ENCODE assay signal across 8 cellular contexts in the genomic region with DNA sequence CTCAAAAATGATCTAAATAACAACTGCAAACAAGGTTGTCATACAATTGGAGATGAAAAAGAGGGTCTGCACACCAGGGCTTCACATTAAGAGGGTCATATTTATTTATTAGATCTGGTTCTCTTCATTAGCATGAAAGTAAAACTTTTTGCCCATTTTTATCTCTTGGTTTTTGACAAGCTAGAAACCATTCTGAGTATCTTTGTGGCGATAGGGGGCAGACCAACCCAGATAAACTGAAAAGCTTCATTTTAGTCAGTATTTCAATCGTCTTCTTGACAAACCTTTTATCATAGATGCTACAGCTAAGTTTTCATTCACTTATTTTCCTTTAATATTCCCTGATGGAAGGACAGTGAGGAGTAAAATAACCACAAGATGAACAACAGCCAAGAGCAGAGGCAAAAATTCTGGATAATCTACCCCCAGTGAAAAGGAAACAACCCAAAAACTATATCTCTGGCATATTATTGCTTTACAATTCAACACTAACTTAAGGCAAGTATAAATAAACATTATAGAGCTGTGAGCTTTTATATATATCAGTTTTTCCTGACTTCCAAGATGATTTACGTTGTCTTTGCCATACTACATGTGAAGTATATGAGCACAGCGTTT. TPM values are rescaled to one million over a fixed set of nuclear protein-coding genes. Genes with fewer than 3 reads are reported as not detected.
DNase-seq lines count a peak whose midpoint lies in the region; ATAC-seq and TF ChIP-seq lines count a peak whose summit lies in the region.

No MANE protein-coding gene starts in this region.

- H3K36me3 ChIP-seq in SK-N-SH (replicated peaks in 1 of 2; ENCODE audit: control insufficient read depth in 1 of 2, insufficient read depth in 2 of 2, low read length in 1 of 2), result no peaks in the 10 kb centered on the region
- no peaks in the 10 kb centered on the region for H3K36me3 ChIP-seq in left lung

- H3K4me3 ChIP-seq in SK-N-SH (ENCODE audit: low read depth in 2 of 2, low read length in 1 of 2) (no peak overlapping the region), left lung (no peak overlapping the region)

- peak; percentile 68 for DNase-seq in activated CD4-positive, alpha-beta T cell treated with anti-CD3 and anti-CD28 coated beads for 36 hours
- DNase-seq in activated CD4-positive, alpha-beta T cell treated with anti-CD3 and anti-CD28 coated beads for 1 hour, result no peak
- DNase-seq in SK-N-SH (no peak), DMS153 treated with DMSO at 0.1 percent for 48 hours (lab: John Stamatoyannopoulos, UW; ENCODE audit: unreplicated experiment) (no peak), left lung (no peak)
- peak in 1 of 2 donors; percentile 37 for DNase-seq in central memory CD8-positive, alpha-beta T cell (ENCODE audit: low spot score in 2 of 2)
- DNase-seq in natural killer cell treated with Interleukin-12 subunit alpha and Interleukin-12 subunit beta and Interleukin-15 and Interleukin-18, amount 100 ng/mL, for 72 hours (ENCODE audit: low spot score), result no peak

- H3K27me3 Mint-ChIP-seq in activated CD4-positive, alpha-beta T cell treated with anti-CD3 and anti-CD28 coated beads for 36 hours, result no peaks in the 10 kb centered on the region
- no peaks in the 10 kb centered on the region for H3K27me3 Mint-ChIP-seq in central memory CD8-positive, alpha-beta T cell
- H3K27me3 Mint-ChIP-seq in natural killer cell treated with Interleukin-12 subunit alpha and Interleukin-12 subunit beta and Interleukin-15 and Interleukin-18, amount 100 ng/mL, for 72 hours, result no peaks in the 10 kb centered on the region

- intact Hi-C loops in activated CD4-positive, alpha-beta T cell treated with anti-CD3 and anti-CD28 coated beads for 36 hours (cut with DNase I, micrococcal nuclease), result loop anchor here (1.0 to 10.0 kb wide), 11 partner anchors 37 to 876 kb away; a partner anchor contains a TSS
- intact Hi-C loops in left lung (cut with DNase I), result no loop called here

- TF ChIP-seq CTCF in SK-N-SH (IDR thresholded peaks at IDR 0.05) (peak; percentile 70), left lung (IDR thresholded peaks at IDR 0.05) (peak in 1 of 2 donors; percentile 28)

- H2AFZ ChIP-seq in SK-N-SH (ENCODE audit: low read depth), result peak overlapping the region; percentile 62

- POLR2A ChIA-PET in activated CD4-positive, alpha-beta T cell treated with anti-CD3 and anti-CD28 coated beads for 36 hours (lab: Charles Lee), result interaction anchor here (1.0 kb wide), 1 partner anchor 12 kb away, joined by 3 read pairs; no protein-coding TSS in a partner anchor
- POLR2A ChIA-PET in SK-N-SH (lab: Yijun Ruan, JAX), result no interaction called here

- peaks cover 7% of the 10 kb centered on the region for H3F3A ChIP-seq in SK-N-SH (replicated peaks; ENCODE audit: insufficient read depth)

- H3K79me2 ChIP-seq in SK-N-SH (ENCODE audit: insufficient read depth), result no peaks in the 10 kb centered on the region

- no peak for TF ChIP-seq EP300 in SK-N-SH (IDR thresholded peaks at IDR 0.05; ENCODE audit: borderline replicate concordance in 1 of 2, low read depth in 1 of 2, low read length in 1 of 2)

- H3K4me1 Mint-ChIP-seq in activated CD4-positive, alpha-beta T cell treated with anti-CD3 and anti-CD28 coated beads for 36 hours, result peaks cover 70% of the 10 kb centered on the region
- H3K4me1 Mint-ChIP-seq in central memory CD8-positive, alpha-beta T cell, result peaks cover 80% of the 10 kb centered on the region
- peaks cover 5 to 17% of the 10 kb centered on the region in 2 donors for H3K4me1 Mint-ChIP-seq in natural killer cell treated with Interleukin-12 subunit alpha and Interleukin-12 subunit beta and Interleukin-15 and Interleukin-18, amount 100 ng/mL, for 72 hours (ENCODE audit: low read depth in 2 of 2)

- H3K9me3 ChIP-seq in SK-N-SH (no peaks in the 10 kb centered on the region), left lung (no peaks in the 10 kb centered on the region)

- H3K27ac Mint-ChIP-seq in activated CD4-positive, alpha-beta T cell treated with anti-CD3 and anti-CD28 coated beads for 36 hours, result peak overlapping the region; percentile 69
- peak overlapping the region; percentile 58 for H3K27ac Mint-ChIP-seq in central memory CD8-positive, alpha-beta T cell (ENCODE audit: low read depth)
- peak overlapping the region; percentile 8 to 27 for H3K27ac Mint-ChIP-seq in natural killer cell treated with Interleukin-12 subunit alpha and Interleukin-12 subunit beta and Interleukin-15 and Interleukin-18, amount 100 ng/mL, for 72 hours

- H3K4me1 ChIP-seq in SK-N-SH (ENCODE audit: control insufficient read depth in 1 of 2, insufficient read depth in 2 of 2, low read depth in 1 of 2, low read length in 1 of 2), result no peaks in the 10 kb centered on the region
- no peaks in the 10 kb centered on the region for H3K4me1 ChIP-seq in left lung

- peaks cover 13% of the 10 kb centered on the region for H3K36me3 Mint-ChIP-seq in activated CD4-positive, alpha-beta T cell treated with anti-CD3 and anti-CD28 coated beads for 36 hours (ENCODE audit: low read depth)
- peaks cover 27% of the 10 kb centered on the region for H3K36me3 Mint-ChIP-seq in central memory CD8-positive, alpha-beta T cell (ENCODE audit: insufficient read depth)
- H3K36me3 Mint-ChIP-seq in natural killer cell treated with Interleukin-12 subunit alpha and Interleukin-12 subunit beta and Interleukin-15 and Interleukin-18, amount 100 ng/mL, for 72 hours, result no peaks in the 10 kb centered on the region

- CTCF ChIA-PET in activated CD4-positive, alpha-beta T cell treated with anti-CD3 and anti-CD28 coated beads for 36 hours (lab: Charles Lee), result interaction anchor here (0.6 to 3.7 kb wide), 65 partner anchors 8 to 810 kb away, joined by 3 to 34 read pairs (median 5); a partner anchor contains a TSS
- CTCF ChIA-PET in SK-N-SH (lab: Yijun Ruan, JAX), result interaction anchor here (0.8 to 2.0 kb wide), 7 partner anchors 8 to 472 kb away, joined by 3 to 7 read pairs (median 4); no protein-coding TSS in a partner anchor

- no peaks in the 10 kb centered on the region for H3K9me2 ChIP-seq in SK-N-SH

- ATAC-seq in activated CD4-positive, alpha-beta T cell treated with anti-CD3 and anti-CD28 coated beads for 36 hours, result peak; percentile 60
- no peak for ATAC-seq in central memory CD8-positive, alpha-beta T cell (replicated peaks; ENCODE audit: extremely low read depth, poor library complexity, severe bottlenecking)
- ATAC-seq in natural killer cell treated with Interleukin-12 subunit alpha and Interleukin-12 subunit beta and Interleukin-15 and Interleukin-18, amount 100 ng/mL, for 72 hours, result no peak
- ATAC-seq in HG03097 (IDR thresholded peaks at IDR 0.05; ENCODE audit: low FRiP score, unreplicated experiment) (no peak), left lung (no peak)

- peak; percentile 59 for TF ChIP-seq RAD21 in SK-N-SH (IDR thresholded peaks at IDR 0.05; ENCODE audit: low read length)

- 33% methylated on average over 4 of the region's 4 CpGs for WGBS in SK-N-SH (ENCODE audit: low lambda C conversion rate)

- no peaks in the 10 kb centered on the region for H4K20me1 ChIP-seq in SK-N-SH (ENCODE audit: insufficient read depth)

- H3K4me2 ChIP-seq in SK-N-SH, result no peak overlapping the region

- no peak overlapping the region for H3K9ac ChIP-seq in SK-N-SH

- peaks cover 2% of the 10 kb centered on the region for H3K9me3 Mint-ChIP-seq in activated CD4-positive, alpha-beta T cell treated with anti-CD3 and anti-CD28 coated beads for 36 hours (ENCODE audit: low read depth)
- no peaks in the 10 kb centered on the region for H3K9me3 Mint-ChIP-seq in central memory CD8-positive, alpha-beta T cell
- no peaks in the 10 kb centered on the region for H3K9me3 Mint-ChIP-seq in natural killer cell treated with Interleukin-12 subunit alpha and Interleukin-12 subunit beta and Interleukin-15 and Interleukin-18, amount 100 ng/mL, for 72 hours

- peak overlapping the region; percentile 39 for H3K4me3 Mint-ChIP-seq in activated CD4-positive, alpha-beta T cell treated with anti-CD3 and anti-CD28 coated beads for 36 hours
- H3K4me3 Mint-ChIP-seq in central memory CD8-positive, alpha-beta T cell, result no peak overlapping the region
- H3K4me3 Mint-ChIP-seq in natural killer cell treated with Interleukin-12 subunit alpha and Interleukin-12 subunit beta and Interleukin-15 and Interleukin-18, amount 100 ng/mL, for 72 hours, result no peak overlapping the region

- H3K27me3 ChIP-seq in SK-N-SH (ENCODE audit: insufficient read depth), result no peaks in the 10 kb centered on the region
- H3K27me3 ChIP-seq in left lung, result no peaks in the 10 kb centered on the region

- no peak overlapping the region for H3K27ac ChIP-seq in SK-N-SH (ENCODE audit: low read depth in 2 of 2, low read length in 1 of 2)
- no peak overlapping the region for H3K27ac ChIP-seq in left lung

TF ChIP-seq in SK-N-SH, 30 proteins besides CTCF, POLR2A, EP300 and RAD21:
- TF ChIP-seq SMC3 (IDR thresholded peaks at IDR 0.05; ENCODE audit: low read depth, low read length) (peak; percentile 33; the same call in 1 of the 2 replicates), RXRA (IDR thresholded peaks at IDR 0.05; ENCODE audit: borderline replicate concordance, low read depth) (no peak)
TF ChIP-seq in SK-N-SH: peak in this region for 1.

RNA-seq across cellular contexts. Expression of a gene that starts 45.2 kb away (rescaled TPM):
- total RNA-seq in activated CD4-positive, alpha-beta T cell treated with anti-CD3 and anti-CD28 coated beads for 36 hours, result 10 to 100 TPM; 22.9 to 24.5 TPM
- not detected in 2 replicates for polyA plus RNA-seq in SK-N-SH (2012; rRNA removed)
- polyA plus RNA-seq in SK-N-SH (2012; cell fraction: cytosol; rRNA removed), result not detected in 2 replicates
- not detected in 2 replicates for polyA plus RNA-seq in SK-N-SH (2012; cell fraction: nucleus; rRNA removed)
- 10 to 100 TPM in 1 of 2 donors, 1 to 10 TPM in 1; 3.8 to 44.2 TPM for total RNA-seq in natural killer cell treated with Interleukin-12 subunit alpha and Interleukin-12 subunit beta and Interleukin-15 and Interleukin-18, amount 100 ng/mL, for 72 hours
- total RNA-seq in left lung, result 1 to 10 TPM in 1 of 2 donors, under 1 TPM in 1; 0.38 to 2.6 TPM

Comparison
In these comparisons a context has a peak if more than half of its experiments do, and no peak if none do; other contexts are left out.
1. H3K27ac Mint-ChIP-seq: peak in every context shown above with its lines; median percentile 69 in activated CD4-positive, alpha-beta T cell treated with anti-CD3 and anti-CD28 coated beads for 36 hours; 58 in central memory CD8-positive, alpha-beta T cell; 18 in natural killer cell treated with Interleukin-12 subunit alpha and Interleukin-12 subunit beta and Interleukin-15 and Interleukin-18, amount 100 ng/mL, for 72 hours.
2. intact Hi-C loops: an anchor here in activated CD4-positive, alpha-beta T cell treated with anti-CD3 and anti-CD28 coated beads for 36 hours (1.0 to 10.0 kb wide); none called in left lung.